9 cellular contexts compared by ENCODE assay signal in genomic region chr13:52921194-52921593, GRCh38.
DNase-seq lines count a peak whose midpoint lies in the region; ATAC-seq and TF ChIP-seq lines count a peak whose summit lies in the region.
"Had no signal": no experiment of that assay in that cellular context is flagged by ENCODE, and none has a peak within 500 bp of the region (broad histone marks: within the 10 kb centered on the region; RNA-seq: fewer than 3 reads in every experiment).

No MANE protein-coding gene starts in this region.

- H3K4me1 ChIP-seq in Peyer's patch = no peaks in the 10 kb centered on the region
- peaks cover 0 to under 1% of the 10 kb centered on the region in 2 donors for H3K4me1 ChIP-seq in aorta (ENCODE audit: control insufficient read depth in 1 of 2, insufficient read depth in 2 of 2, low read length in 2 of 2)

- H3K27ac ChIP-seq in Peyer's patch = peak overlapping the region in 2 of 4 donors; percentile 38 to 48
- no peak overlapping the region for H3K27ac ChIP-seq in aorta (ENCODE audit: low read depth in 1 of 2, low read length in 2 of 2)
- H3K27ac ChIP-seq: BLaER1 had no signal

- TF ChIP-seq CTCF in GM06990 (IDR thresholded peaks at IDR 0.05; ENCODE audit: insufficient read depth, low read length, poor library complexity, severe bottlenecking) = no peak
- no peak for TF ChIP-seq CTCF in Peyer's patch (IDR thresholded peaks at IDR 0.05)

- H3K9me3 ChIP-seq in Peyer's patch (no peaks in the 10 kb centered on the region), aorta (ENCODE audit: control insufficient read depth, low read length) (no peaks in the 10 kb centered on the region)

- H3K36me3 ChIP-seq in GM06990 (ENCODE audit: control insufficient read depth, insufficient read depth, low read length) (no peaks in the 10 kb centered on the region), Peyer's patch (no peaks in the 10 kb centered on the region), aorta (ENCODE audit: control insufficient read depth in 1 of 2, insufficient read depth in 2 of 2, low read length in 1 of 2) (no peaks in the 10 kb centered on the region)
- H3K36me3 ChIP-seq: BLaER1 had no signal

- TF ChIP-seq POLR2A in Peyer's patch (IDR thresholded peaks at IDR 0.05) = no peak

- DNase-seq in GM06990 (ENCODE audit: extremely low read depth, insufficient read length) (peak; percentile 16), Peyer's patch (peak in 2 of 3 donors; percentile 55 to 60), AG08396 (ENCODE audit: low spot score) (no peak), aorta (no peak), KG1 (lab: John Stamatoyannopoulos, UW) (no peak), NCI-H2107 treated with DMSO at 0.1 percent for 48 hours (lab: John Stamatoyannopoulos, UW; ENCODE audit: unreplicated experiment) (no peak)

- intact Hi-C loops in aorta (cut with DNase I) = no loop called here

- ATAC-seq in GM19452 (IDR thresholded peaks at IDR 0.05; ENCODE audit: unreplicated experiment) (peak; percentile 99), HG03066 (IDR thresholded peaks at IDR 0.05; ENCODE audit: low read depth, unreplicated experiment) (peak; percentile 96), aorta (ENCODE audit: low FRiP score) (no peak)

- H3K4me3 ChIP-seq in GM06990 (replicated peaks; ENCODE audit: low read depth, low read length) (no peak overlapping the region), Peyer's patch (no peak overlapping the region), aorta (ENCODE audit: low read length in 2 of 2) (no peak overlapping the region)
- H3K4me3 ChIP-seq: BLaER1 had no signal

- no peaks in the 10 kb centered on the region; the same call in 1 of the 2 replicates for H3K27me3 ChIP-seq in GM06990 (replicated peaks; ENCODE audit: control insufficient read depth, insufficient read depth, low read length)
- no peaks in the 10 kb centered on the region for H3K27me3 ChIP-seq in Peyer's patch
- H3K27me3 ChIP-seq in aorta (ENCODE audit: control insufficient read depth in 1 of 2, insufficient read depth in 2 of 2, low read length in 1 of 2) = no peaks in the 10 kb centered on the region
- H3K27me3 ChIP-seq: BLaER1 had no signal

- 93 to 100% methylated on average over 3 of the region's 3 CpGs for WGBS in aorta, 2 donors

Comparison
In these comparisons a context has a peak if more than half of its experiments do, and no peak if none do; other contexts are left out.
1. DNase-seq: peak in GM06990 (single experiment) and Peyer's patch (2 of 3); none in AG08396 (single experiment), aorta (0 of 2), KG1 (single experiment) and NCI-H2107 treated with DMSO at 0.1 percent for 48 hours (single experiment).